Comparison of ENCODE assay signal across 1 cellular context in the genomic region with DNA sequence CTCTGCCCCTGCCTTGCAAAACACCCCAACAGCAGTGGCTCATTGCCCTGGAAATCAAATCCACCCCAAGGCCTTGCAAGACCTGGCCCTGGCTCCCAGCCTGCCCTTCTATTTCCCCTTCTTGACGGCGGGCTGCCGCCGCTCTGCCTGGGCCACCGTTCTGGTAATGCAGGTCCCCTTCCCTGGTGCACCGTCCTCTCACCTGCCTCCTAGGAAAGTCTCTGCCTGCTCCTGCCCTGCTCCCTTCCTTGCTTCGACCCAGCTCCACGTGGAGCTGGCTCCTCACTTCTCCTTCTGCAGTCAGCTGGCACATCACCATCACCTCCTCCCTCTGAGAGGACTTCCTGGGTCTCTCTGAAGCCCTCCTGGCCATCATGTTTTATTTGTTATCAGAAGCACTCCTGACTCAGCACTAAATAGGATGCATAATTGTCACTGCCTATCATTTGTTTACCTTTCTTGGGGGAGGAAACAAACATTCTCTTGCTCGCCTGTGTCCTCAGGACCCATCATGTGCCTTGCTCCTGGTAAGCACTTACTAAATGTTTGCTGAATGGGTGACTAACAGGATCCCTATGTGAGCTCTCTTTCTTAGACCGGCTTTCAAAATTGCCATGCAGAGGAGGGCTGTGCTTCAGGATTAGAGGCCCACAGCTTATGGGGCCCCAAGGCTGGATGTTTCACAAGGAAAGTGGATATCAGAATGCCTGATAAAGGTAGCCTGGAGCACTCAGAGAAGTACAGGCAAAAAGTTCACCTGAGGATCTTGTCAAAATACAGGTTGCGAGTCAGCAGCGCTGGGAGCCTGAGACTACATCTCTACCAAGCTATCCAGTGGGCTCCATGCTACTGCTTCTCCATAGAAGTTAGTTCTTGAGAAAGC.
TF ChIP-seq lines count a peak whose summit lies in the region.

No MANE protein-coding gene starts in this region.

TF ChIP-seq in H1, 55 proteins besides CTCF, POLR2A, EP300 and RAD21:
- TF ChIP-seq GTF2F1 (IDR thresholded peaks at IDR 0.05; ENCODE audit: borderline replicate concordance, low read depth, low read length), result no peak
- TF ChIP-seq MAFK (IDR thresholded peaks at IDR 0.05; ENCODE audit: low read depth, low read length), result 0 out of 2 replicates have a peak, but pooled peaks have one; percentile 26
